Comparison of ENCODE assay signal across 23 cellular contexts in the genomic region with DNA sequence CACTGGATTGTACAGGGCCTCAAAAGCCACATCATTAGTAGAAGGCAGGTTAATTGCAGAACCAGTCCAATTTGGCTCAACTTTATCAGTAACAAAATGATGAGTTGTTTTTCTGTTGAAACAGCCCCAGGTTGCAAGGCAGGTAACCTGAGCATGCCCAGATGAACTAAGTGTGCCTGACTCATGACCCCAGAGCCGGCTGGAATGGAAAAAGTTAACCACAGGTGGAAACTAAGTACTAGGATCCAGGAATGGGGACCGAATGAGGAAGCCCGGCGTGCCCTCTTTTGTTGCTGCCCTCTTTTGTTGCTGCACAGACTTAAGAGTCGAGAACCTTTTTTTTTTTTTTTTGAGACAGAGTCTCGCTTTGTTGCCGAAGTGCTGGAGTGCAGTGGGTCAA.
A peak's percentile ranks its signal among the peaks of the same experiment; 100 is the strongest.
DNase-seq lines count a peak whose midpoint lies in the region; ATAC-seq and TF ChIP-seq lines count a peak whose summit lies in the region.
"Had no signal": no experiment of that assay in that cellular context is flagged by ENCODE, and none has a peak within 500 bp of the region (broad histone marks: within the 10 kb centered on the region; RNA-seq: fewer than 3 reads in every experiment).

No MANE protein-coding gene starts in this region.

- H3K4me1 Mint-ChIP-seq in T-helper 1 cell treated with Interleukin-12 subunit alpha and Interleukin-12 subunit beta and Interleukin-4 antibody, amounts not matched to agents 30 μg/mL and 1 μg/mL, for 36 hours (ENCODE audit: low read depth), result peaks cover 35% of the 10 kb centered on the region
- H3K4me1 Mint-ChIP-seq in endodermal cell, result peaks cover 4% of the 10 kb centered on the region
- no peaks in the 10 kb centered on the region for H3K4me1 Mint-ChIP-seq in chondrocyte (ENCODE audit: low read depth)
- H3K4me1 Mint-ChIP-seq: B cell had no signal

- H3K27ac ChIP-seq in epithelial cell of prostate (no peak overlapping the region), endodermal cell (ENCODE audit: low read depth, low read length) (no peak overlapping the region)
- H3K27ac ChIP-seq: adrenal gland, cardiac muscle cell, esophagus squamous epithelium, left ventricle myocardium inferior, SK-N-MC, stomach had no signal

- TF ChIP-seq CTCF in endodermal cell (conservative IDR thresholded peaks at IDR 0.05) (no peak), chondrocyte (IDR thresholded peaks at IDR 0.05) (no peak)

- H3K36me3 ChIP-seq in endodermal cell (ENCODE audit: control insufficient read depth, insufficient read depth, low read length), result no peaks in the 10 kb centered on the region
- H3K36me3 ChIP-seq: adrenal gland, cardiac muscle cell, esophagus squamous epithelium, left ventricle myocardium inferior, stomach had no signal

- DNase-seq in T-helper 1 cell (no peak), epithelial cell of prostate (ENCODE audit: low read depth, low spot score) (peak; percentile 14), endodermal cell (no peak), chondrocyte (ENCODE audit: low spot score) (no peak)
- DNase-seq in stimulated activated naive CD4-positive, alpha-beta T cell treated with Interleukin-2 at 50 U/mL for 16 hours (lab: John Stamatoyannopoulos, UW), result peak; percentile 9
- DNase-seq in stimulated activated naive CD4-positive, alpha-beta T cell (lab: John Stamatoyannopoulos, UW), result no peak
- DNase-seq: 8988T, adrenal gland, esophagus squamous epithelium, left ventricle myocardium inferior, mucosa of descending colon, NCI-H1694, NCI-H226, retina, stomach had no signal

- peak overlapping the region; percentile 20 for H3K27ac Mint-ChIP-seq in T-helper 1 cell treated with Interleukin-12 subunit alpha and Interleukin-12 subunit beta and Interleukin-4 antibody, amounts not matched to agents 30 μg/mL and 1 μg/mL, for 36 hours
- H3K27ac Mint-ChIP-seq in endodermal cell (no peak overlapping the region), chondrocyte (ENCODE audit: unreplicated experiment) (no peak overlapping the region)
- H3K27ac Mint-ChIP-seq: B cell, type B pancreatic cell had no signal

- H3K9me3 ChIP-seq in endodermal cell (ENCODE audit: control insufficient read depth, low read length), result no peaks in the 10 kb centered on the region
- H3K9me3 ChIP-seq: adrenal gland, esophagus squamous epithelium, left ventricle myocardium inferior, mucosa of descending colon, stomach had no signal

- no peaks in the 10 kb centered on the region for H3K36me3 Mint-ChIP-seq in T-helper 1 cell treated with Interleukin-12 subunit alpha and Interleukin-12 subunit beta and Interleukin-4 antibody, amounts not matched to agents 30 μg/mL and 1 μg/mL, for 36 hours (ENCODE audit: low read depth)
- H3K36me3 Mint-ChIP-seq in endodermal cell (ENCODE audit: low read depth) (no peaks in the 10 kb centered on the region), chondrocyte (ENCODE audit: low read depth) (no peaks in the 10 kb centered on the region)
- H3K36me3 Mint-ChIP-seq: IgD-negative memory B cell, type B pancreatic cell had no signal

- no peaks in the 10 kb centered on the region for H3K4me1 ChIP-seq in endodermal cell (ENCODE audit: control insufficient read depth, insufficient read depth, low read length)
- H3K4me1 ChIP-seq: adrenal gland, esophagus squamous epithelium, left ventricle myocardium inferior, stomach had no signal

- no peaks in the 10 kb centered on the region for H3K27me3 ChIP-seq in endodermal cell (ENCODE audit: control insufficient read depth, insufficient read depth, low read length, poor library complexity, severe bottlenecking)
- H3K27me3 ChIP-seq: adrenal gland, cardiac muscle cell, esophagus squamous epithelium, stomach had no signal

- H3K27me3 Mint-ChIP-seq in T-helper 1 cell treated with Interleukin-12 subunit alpha and Interleukin-12 subunit beta and Interleukin-4 antibody, amounts not matched to agents 30 μg/mL and 1 μg/mL, for 36 hours (ENCODE audit: low read depth), result no peaks in the 10 kb centered on the region
- H3K27me3 Mint-ChIP-seq in endodermal cell (ENCODE audit: insufficient read depth) (no peaks in the 10 kb centered on the region), chondrocyte (ENCODE audit: low read depth) (no peaks in the 10 kb centered on the region)
- H3K27me3 Mint-ChIP-seq: type B pancreatic cell had no signal

- 93 to 94% methylated on average over 5 to 7 of the region's 7 CpGs for WGBS in endodermal cell (ENCODE audit: insufficient coverage in 1 of 2, insufficient read length in 1 of 2), 2 experiments

- no peak for ATAC-seq in HG03095 (IDR thresholded peaks at IDR 0.05; ENCODE audit: unreplicated experiment)
- ATAC-seq: mucosa of descending colon, Panc1 had no signal

- H3K9ac ChIP-seq in endodermal cell (ENCODE audit: extremely low read depth, low read length, poor library complexity, severe bottlenecking), result no peak overlapping the region

- H3K4me3 Mint-ChIP-seq in T-helper 1 cell treated with Interleukin-12 subunit alpha and Interleukin-12 subunit beta and Interleukin-4 antibody, amounts not matched to agents 30 μg/mL and 1 μg/mL, for 36 hours, result no peak overlapping the region
- no peak overlapping the region for H3K4me3 Mint-ChIP-seq in endodermal cell
- H3K4me3 Mint-ChIP-seq in chondrocyte (ENCODE audit: unreplicated experiment), result no peak overlapping the region
- H3K4me3 Mint-ChIP-seq: B cell, type B pancreatic cell had no signal

- no peaks in the 10 kb centered on the region for H3K9me3 Mint-ChIP-seq in T-helper 1 cell treated with Interleukin-12 subunit alpha and Interleukin-12 subunit beta and Interleukin-4 antibody, amounts not matched to agents 30 μg/mL and 1 μg/mL, for 36 hours
- H3K9me3 Mint-ChIP-seq in endodermal cell, result no peaks in the 10 kb centered on the region
- H3K9me3 Mint-ChIP-seq in chondrocyte (ENCODE audit: low read depth), result no peaks in the 10 kb centered on the region
- H3K9me3 Mint-ChIP-seq: IgD-negative memory B cell, type B pancreatic cell had no signal

- H3K4me3 ChIP-seq in endodermal cell (ENCODE audit: low read length), result no peak overlapping the region
- H3K4me3 ChIP-seq: adrenal gland, cardiac muscle cell, esophagus squamous epithelium, left ventricle myocardium inferior, mucosa of descending colon, SK-N-MC, stomach had no signal

Comparison
In these comparisons a context has a peak if more than half of its experiments do, and no peak if none do; other contexts are left out.
1. DNase-seq: peak in stimulated activated naive CD4-positive, alpha-beta T cell treated with Interleukin-2 at 50 U/mL for 16 hours (single experiment) and epithelial cell of prostate (single experiment); none in T-helper 1 cell (0 of 5), stimulated activated naive CD4-positive, alpha-beta T cell (0 of 6), endodermal cell (single experiment) and chondrocyte (single experiment).